ENCODE assay signal across 8 cellular contexts in the genomic region with DNA sequence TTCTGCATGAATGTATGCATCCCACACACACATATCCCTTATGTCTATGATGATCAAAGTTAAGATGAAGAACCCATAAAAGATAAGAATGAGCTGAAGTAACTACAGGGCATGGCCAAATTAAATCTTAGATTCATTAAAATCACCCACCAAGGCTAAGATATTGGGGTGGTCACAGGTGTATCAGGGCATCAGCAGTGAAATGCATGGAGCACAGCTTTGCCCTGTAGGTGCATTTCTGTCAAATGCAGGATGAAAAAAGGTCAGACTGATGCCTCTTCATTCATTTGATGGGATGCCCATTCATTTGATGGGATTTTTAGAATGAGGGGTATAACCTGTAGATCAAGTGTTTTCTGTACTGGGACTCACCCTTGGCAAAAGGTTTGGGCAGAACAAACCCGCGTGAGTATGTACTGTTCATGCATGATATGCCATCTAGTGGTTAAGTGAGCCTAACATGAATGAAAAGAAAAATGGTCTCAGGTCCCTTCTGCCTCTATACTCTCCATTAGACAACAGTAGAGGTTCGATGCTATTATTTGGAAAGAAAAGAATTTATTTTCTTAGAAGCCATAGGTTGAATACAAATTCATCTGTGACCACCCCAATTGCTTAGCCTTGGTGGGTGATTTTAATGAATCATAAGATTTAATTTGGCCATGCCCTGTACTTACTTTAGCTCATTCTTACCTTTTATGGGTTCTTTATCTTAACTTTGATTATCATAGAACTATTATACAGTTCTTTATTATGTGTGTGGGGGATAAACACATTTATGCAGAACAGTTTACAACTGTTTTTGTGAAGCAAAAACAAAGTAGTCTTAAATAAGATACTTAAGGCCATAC. TPM values are rescaled to one million over a fixed set of nuclear protein-coding genes. Genes with fewer than 3 reads are reported as not detected.
A peak's percentile ranks its signal among the peaks of the same experiment; 100 is the strongest.
DNase-seq lines count a peak whose midpoint lies in the region; ATAC-seq and TF ChIP-seq lines count a peak whose summit lies in the region.

No MANE protein-coding gene starts in this region.

- WGBS in esophagus squamous epithelium, 2 donors = 12 to 16% methylated on average over 3 of the region's 3 CpGs

- no peak overlapping the region for H3K4me2 ChIP-seq in neural progenitor cell

- no peaks in the 10 kb centered on the region for H3K9me3 ChIP-seq in T-helper 17 cell (ENCODE audit: control insufficient read depth, low read length, poor library complexity, severe bottlenecking)
- H3K9me3 ChIP-seq in esophagus squamous epithelium = no peaks in the 10 kb centered on the region
- H3K9me3 ChIP-seq in neural progenitor cell (ENCODE audit: low read depth) = no peaks in the 10 kb centered on the region

- no peaks in the 10 kb centered on the region for H3F3A ChIP-seq in neural progenitor cell (ENCODE audit: low read depth)

- no peaks in the 10 kb centered on the region for H3K36me3 Mint-ChIP-seq in T-helper 17 cell (ENCODE audit: low read depth)
- peaks cover 7% of the 10 kb centered on the region for H3K36me3 Mint-ChIP-seq in neural progenitor cell

- H3K36me3 ChIP-seq in esophagus squamous epithelium (peaks cover 0 to 17% (median 0%) of the 10 kb centered on the region in 3 donors), neural progenitor cell (no peaks in the 10 kb centered on the region)

- no peak overlapping the region for H3K4me3 Mint-ChIP-seq in T-helper 17 cell
- H3K4me3 Mint-ChIP-seq in neural progenitor cell = no peak overlapping the region

- DNase-seq in AG09309 (ENCODE audit: low read depth) (peak; percentile 31), GM12865 (ENCODE audit: low read depth) (peak; percentile 58), HFF-Myc (ENCODE audit: extremely low read depth, low read depth) (peak; percentile 37), NCI-H1048 (lab: John Stamatoyannopoulos, UW) (peak; percentile 24), T-helper 17 cell (no peak), esophagus squamous epithelium (lab: John Stamatoyannopoulos, UW) (no peak), neural progenitor cell (ENCODE audit: low spot score) (peak; percentile 60)
- DNase-seq in stimulated activated CD4-positive, alpha-beta T cell treated with anti-CD3 and anti-CD28 coated beads, Interleukin-2, amount 100 ng/mL, for 48 hours = no peak

- H3K27me3 Mint-ChIP-seq in T-helper 17 cell (no peaks in the 10 kb centered on the region), neural progenitor cell (ENCODE audit: insufficient read depth, low read depth) (no peaks in the 10 kb centered on the region)

- ATAC-seq in T-helper 17 cell = peak; percentile 86

- H3K9ac ChIP-seq in neural progenitor cell = no peak overlapping the region

- H3K27ac Mint-ChIP-seq in T-helper 17 cell (peak overlapping the region; percentile 66), neural progenitor cell (no peak overlapping the region)

- no peaks in the 10 kb centered on the region for H3K9me3 Mint-ChIP-seq in neural progenitor cell

- TF ChIP-seq CTCF in AG09309 (IDR thresholded peaks at IDR 0.05; ENCODE audit: control insufficient read depth, insufficient read depth, low read depth, low read length, missing control alignments) = peak; percentile 62
- TF ChIP-seq CTCF in GM12865 (IDR thresholded peaks at IDR 0.05; ENCODE audit: insufficient read depth, low read depth, low read length, missing control alignments) = peak; percentile 47
- TF ChIP-seq CTCF in HFF-Myc (IDR thresholded peaks at IDR 0.05; ENCODE audit: low read depth, low read length, missing control alignments) = peak; percentile 51
- TF ChIP-seq CTCF in esophagus squamous epithelium (IDR thresholded peaks at IDR 0.05) = peak in 5 of 6 experiments; percentile 46 to 72 (median 57)
- peak; percentile 66 for TF ChIP-seq CTCF in neural progenitor cell (IDR thresholded peaks at IDR 0.05)

- H3K27ac ChIP-seq in esophagus squamous epithelium (no peak overlapping the region), neural progenitor cell (no peak overlapping the region)

- no peaks in the 10 kb centered on the region for H4K20me1 ChIP-seq in neural progenitor cell (ENCODE audit: low read depth)

- H3K4me3 ChIP-seq in AG09309 (ENCODE audit: control insufficient read depth, low read depth, low read length) (no peak overlapping the region), GM12865 (ENCODE audit: low read depth, low read length) (no peak overlapping the region), HFF-Myc (replicated peaks; ENCODE audit: low read depth, low read length) (no peak overlapping the region), esophagus squamous epithelium (no peak overlapping the region), neural progenitor cell (no peak overlapping the region)

- intact Hi-C loops in esophagus squamous epithelium (cut with DNase I) = no loop called here

- H3K79me2 ChIP-seq in neural progenitor cell (ENCODE audit: low read depth) = no peaks in the 10 kb centered on the region

- no peak for TF ChIP-seq POLR2A in esophagus squamous epithelium (IDR thresholded peaks at IDR 0.05)

- H3K27me3 ChIP-seq in esophagus squamous epithelium = no peaks in the 10 kb centered on the region
- no peaks in the 10 kb centered on the region for H3K27me3 ChIP-seq in neural progenitor cell

- H3K4me1 ChIP-seq in esophagus squamous epithelium = no peaks in the 10 kb centered on the region
- no peaks in the 10 kb centered on the region for H3K4me1 ChIP-seq in neural progenitor cell

- H3K4me1 Mint-ChIP-seq in T-helper 17 cell = peaks cover 35% of the 10 kb centered on the region
- H3K4me1 Mint-ChIP-seq in neural progenitor cell = no peaks in the 10 kb centered on the region

- no peak overlapping the region for H2AFZ ChIP-seq in neural progenitor cell (replicated peaks)

RNA-seq across cellular contexts. Expression of a gene that starts 43.2 kb away (rescaled TPM):
- total RNA-seq in T-helper 17 cell (not detected), esophagus squamous epithelium (10 to 100 TPM in 1 of 4 donors, 1 to 10 TPM in 2, under 1 TPM in 1; 0.76 to 15.6 (median 4.2) TPM), neural progenitor cell (ENCODE audit: low replicate concordance) (not detected in 2 replicates)

Comparison
In these comparisons a context has a peak if more than half of its experiments do, and no peak if none do; other contexts are left out.
1. DNase-seq: peak in AG09309 (single experiment), GM12865 (single experiment), HFF-Myc (single experiment), NCI-H1048 (single experiment) and neural progenitor cell (single experiment); none in T-helper 17 cell (0 of 3), esophagus squamous epithelium (single experiment) and stimulated activated CD4-positive, alpha-beta T cell treated with anti-CD3 and anti-CD28 coated beads, Interleukin-2, amount 100 ng/mL, for 48 hours (0 of 2).
2. Peak in every context shown above with its lines, with median percentiles within 50 percentile points of each other: CTCF ChIP-seq.